Comparison of ENCODE assay signal across 10 cellular contexts in genomic region chr12:124440841-124441381, GRCh38.
DNase-seq lines count a peak whose midpoint lies in the region; ATAC-seq and TF ChIP-seq lines count a peak whose summit lies in the region.
"Had no signal": no experiment of that assay in that cellular context is flagged by ENCODE, and none has a peak within 500 bp of the region (broad histone marks: within the 10 kb centered on the region; RNA-seq: fewer than 3 reads in every experiment).

No MANE protein-coding gene starts in this region.

- H4K20me1 ChIP-seq in PC-3 (ENCODE audit: low read length) = 0 out of 2 replicates have a peak, but pooled peaks cover 4% of the 10 kb centered on the region

- H3K36me3 Mint-ChIP-seq in nephron (ENCODE audit: low read depth) = peaks cover 36% of the 10 kb centered on the region

- in situ Hi-C loops in GM13977 (cut with MboI; ENCODE audit: low pct_unique_long_range_greater_than_20kb, low sequenced_read_pairs, unreplicated experiment) = no loop called here

- peaks cover 52% of the 10 kb centered on the region for H3K4me1 Mint-ChIP-seq in nephron

- no peaks in the 10 kb centered on the region for H3K9me3 Mint-ChIP-seq in nephron

- no peak overlapping the region for H3K4me3 Mint-ChIP-seq in nephron

- no peak for TF ChIP-seq CTCF in PC-3 (conservative IDR thresholded peaks at IDR 0.05; ENCODE audit: low read depth, low read length)
- TF ChIP-seq CTCF in nephron (IDR thresholded peaks at IDR 0.05; ENCODE audit: unreplicated experiment in 3 of 3) = no peak
- no peak for TF ChIP-seq CTCF in GM13977 (IDR thresholded peaks at IDR 0.05; ENCODE audit: extremely low read depth, insufficient read depth, missing control alignments)

- DNase-seq in PC-3 (peak; percentile 37), epithelial cell of prostate (ENCODE audit: low read depth, low spot score) (no peak), UCSD-AML1 (lab: John Stamatoyannopoulos, UW; ENCODE audit: unreplicated experiment) (no peak), GM13977 (ENCODE audit: low spot score) (no peak)
- DNase-seq: AML-193; central memory CD4-positive, alpha-beta T cell had no signal

- no peaks in the 10 kb centered on the region for H3F3A ChIP-seq in PC-3 (ENCODE audit: low read length, unreplicated experiment)

- POLR2A ChIA-PET in PC-3 (lab: Charles Lee; ENCODE audit: unreplicated experiment) = no interaction called here

- intact Hi-C loops in PC-3 (cut with micrococcal nuclease) = no loop called here

- H2AFZ ChIP-seq in ACC112 (ENCODE audit: low read length, unreplicated experiment) = no peak overlapping the region
- no peak overlapping the region for H2AFZ ChIP-seq in PC-3 (ENCODE audit: low read length)

- H3K4me1 ChIP-seq in ACC112 (ENCODE audit: control insufficient read depth, insufficient read depth, low read length, unreplicated experiment) (peaks cover 19% of the 10 kb centered on the region), PC-3 (ENCODE audit: insufficient read depth, low read length) (peaks cover 17% of the 10 kb centered on the region)

- ATAC-seq in PC-3 = no peak; the same call in 1 of the 2 replicates
- no peak for ATAC-seq in GM18861 (IDR thresholded peaks at IDR 0.05; ENCODE audit: unreplicated experiment)
- ATAC-seq in HG03095 (IDR thresholded peaks at IDR 0.05; ENCODE audit: unreplicated experiment) = no peak

- TSS peak; percentile 35 for BruUV-seq in PC-3 (replicated peaks; lab: Mats Ljungman, UMichigan)

- H3K4me2 ChIP-seq in PC-3 (ENCODE audit: low read length) = peak overlapping the region; percentile 24

- H3K9me3 ChIP-seq in PC-3 (ENCODE audit: low read length) = no peaks in the 10 kb centered on the region

- H3K79me2 ChIP-seq in ACC112 (ENCODE audit: control insufficient read depth, insufficient read depth, low read length, unreplicated experiment) = no peaks in the 10 kb centered on the region
- H3K79me2 ChIP-seq in PC-3 (ENCODE audit: low read length) = no peaks in the 10 kb centered on the region

- no peaks in the 10 kb centered on the region for H3K27me3 Mint-ChIP-seq in nephron (ENCODE audit: low read depth)

- H3K36me3 ChIP-seq in ACC112 (ENCODE audit: insufficient read depth, low read length) (no peaks in the 10 kb centered on the region), PC-3 (ENCODE audit: low read depth, low read length) (0 out of 2 replicates have a peak, but pooled peaks cover 2% of the 10 kb centered on the region)

- CTCF ChIA-PET in PC-3 (lab: Charles Lee) = no interaction called here

- H3K27ac ChIP-seq in ACC112 (ENCODE audit: low read depth, low read length) (peak overlapping the region; percentile 85), PC-3 (ENCODE audit: low read length) (peak overlapping the region; percentile 52), epithelial cell of prostate (peak overlapping the region; percentile 62)

- H3K27me3 ChIP-seq in ACC112 (ENCODE audit: insufficient read depth, low read length) (no peaks in the 10 kb centered on the region), PC-3 (ENCODE audit: low read length) (no peaks in the 10 kb centered on the region)

- H3K9me2 ChIP-seq in PC-3 (replicated peaks; ENCODE audit: low read length) = no peaks in the 10 kb centered on the region

- peak overlapping the region; percentile 43 for H3K4me3 ChIP-seq in ACC112 (ENCODE audit: low read depth, low read length)
- no peak overlapping the region for H3K4me3 ChIP-seq in PC-3 (ENCODE audit: low read length)

- H3K27ac Mint-ChIP-seq in nephron = peak overlapping the region; percentile 58 to 86 (median 60)

- no peak overlapping the region for H3K9ac ChIP-seq in PC-3 (ENCODE audit: low read length)
